In the genomic region with DNA sequence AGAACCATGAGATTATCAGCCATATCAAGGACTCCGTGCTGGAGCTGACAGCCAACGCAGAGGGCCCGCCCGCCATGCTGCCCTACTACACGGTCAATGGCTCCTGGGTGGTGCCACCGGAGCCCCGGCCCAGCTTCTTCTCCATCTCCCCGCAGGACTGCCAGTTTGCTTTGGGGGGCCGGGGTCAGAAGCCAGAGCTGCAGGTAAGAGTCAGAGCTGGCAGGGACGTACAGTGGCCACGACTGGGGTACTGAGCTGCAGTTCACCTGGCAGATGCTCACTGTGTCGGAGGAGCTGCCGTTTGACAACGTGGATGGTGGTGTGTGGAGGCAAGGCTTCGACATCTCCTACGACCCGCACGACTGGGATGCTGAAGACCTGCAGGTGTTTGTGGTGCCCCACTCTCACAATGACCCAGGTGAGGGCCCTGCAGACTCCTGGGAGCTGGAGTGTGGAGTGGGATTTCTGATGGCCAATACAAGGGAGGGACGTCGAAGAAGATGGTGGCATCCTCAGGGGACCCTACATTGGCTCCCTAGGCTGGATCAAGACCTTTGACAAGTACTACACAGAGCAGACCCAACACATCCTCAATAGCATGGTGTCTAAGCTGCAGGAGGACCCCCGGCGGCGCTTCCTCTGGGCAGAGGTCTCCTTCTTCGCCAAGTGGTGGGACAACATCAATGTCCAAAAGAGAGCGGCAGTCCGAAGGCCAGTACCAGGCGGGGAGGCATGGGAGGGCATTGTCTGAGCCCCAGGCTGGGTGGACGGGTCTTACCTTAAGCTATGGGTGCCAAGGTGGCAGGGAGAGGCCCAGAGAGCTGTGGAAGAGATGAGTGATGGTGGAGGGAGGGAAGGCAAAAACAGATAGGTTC, we compare ENCODE assay signal across 17 cellular contexts. TPM values are rescaled to one million over a fixed set of nuclear protein-coding genes. Genes with fewer than 3 reads are reported as not detected.
DNase-seq lines count a peak whose midpoint lies in the region; ATAC-seq, FAIRE-seq and TF ChIP-seq lines count a peak whose summit lies in the region.
"Had no signal": no experiment of that assay in that cellular context is flagged by ENCODE, and none has a peak within 500 bp of the region (broad histone marks: within the 10 kb centered on the region; RNA-seq: fewer than 3 reads in every experiment).

No MANE protein-coding gene starts in this region.

- no peaks in the 10 kb centered on the region for H3K27me3 Mint-ChIP-seq in activated T-cell treated with anti-CD3 and anti-CD28 coated beads, Interleukin-2, amount 50 U/mL, for 24 hours

- no peak for ATAC-seq in K562
- ATAC-seq: A549, GM23338 had no signal

- peak overlapping the region; percentile 15; the same call in 1 of the 2 replicates for H3K4me2 ChIP-seq in K562 (ENCODE audit: insufficient read depth, low read length)
- H3K4me2 ChIP-seq in osteoblast (ENCODE audit: insufficient read depth, low read length), result no peak overlapping the region
- H3K4me2 ChIP-seq: A549, GM23338 had no signal

- peaks cover 4% of the 10 kb centered on the region for H3K9me1 ChIP-seq in K562 (ENCODE audit: control insufficient read depth, insufficient read depth, low read length)

- peak overlapping the region in 1 of 2 experiments; percentile 86; a peak in 2 of 4 replicates for H3K9ac ChIP-seq in K562 (ENCODE audit: insufficient read depth in 1 of 2, low read depth in 2 of 2, low read length in 2 of 2)

- peaks cover 70% of the 10 kb centered on the region for H3K36me3 Mint-ChIP-seq in activated T-cell treated with anti-CD3 and anti-CD28 coated beads, Interleukin-2, amount 50 U/mL, for 24 hours (ENCODE audit: low read depth)

- H2AFZ ChIP-seq in K562 (ENCODE audit: low read depth, low read length), result no peak overlapping the region
- no peak overlapping the region for H2AFZ ChIP-seq in osteoblast (ENCODE audit: low read length)
- H2AFZ ChIP-seq: GM23338 had no signal

- no peak for TF ChIP-seq CTCF in K562 (IDR thresholded peaks at IDR 0.05 in 2 of 3, conservative IDR thresholded peaks at IDR 0.05 in 1 of 3; ENCODE audit: insufficient read depth in 2 of 3, low read depth in 1 of 3, low read length in 3 of 3)
- no peak for TF ChIP-seq CTCF in osteoblast (IDR thresholded peaks at IDR 0.05; ENCODE audit: extremely low read depth, low read depth, low read length)

- POLR2A ChIA-PET in K562 (lab: Yijun Ruan, JAX), result interaction anchor here (0.6 to 7.0 kb wide), 7 partner anchors 10 to 672 kb away, joined by 3 to 70 read pairs (median 5); a partner anchor contains a TSS

- no peaks in the 10 kb centered on the region for H4K20me1 ChIP-seq in K562 (replicated peaks; ENCODE audit: control insufficient read depth, insufficient read depth, low read length)
- peaks cover 3% of the 10 kb centered on the region for H4K20me1 ChIP-seq in osteoblast (ENCODE audit: insufficient read depth, low read length)

- intact Hi-C loops in K562 (cut with micrococcal nuclease), result no loop called here

- DNase-seq in activated T-cell treated with anti-CD3 and anti-CD28 coated beads, Interleukin-2, amount 50 U/mL, for 24 hours, result no peak
- DNase-seq in activated T-cell treated with anti-CD3 and anti-CD28 coated beads, Interleukin-2, amount 50 U/mL, for 48 hours, result no peak
- DNase-seq in K562 (ENCODE audit: extremely low read depth in 1 of 4, low spot score in 3 of 4) (no peak), osteoblast (ENCODE audit: insufficient read length, low spot score, missing footprints) (peak; percentile 77), NCI-H2081 (lab: John Stamatoyannopoulos, UW) (no peak)
- no peak for DNase-seq in effector CD4-positive, alpha-beta T cell
- DNase-seq: activated CD4-positive, alpha-beta T cell treated with anti-CD3 and anti-CD28 coated beads, Interleukin-2, amount 50 U/mL, for 1 hour; DMS79; MV-4-11; NCI-H526 treated with DMSO at 0.1 percent for 48 hours; OCI-M1; stimulated activated CD4-positive, alpha-beta T cell treated with anti-CD3 and anti-CD28 coated beads, Interleukin-12 subunit alpha, Interleukin-12 subunit beta, amount 100 ng/mL, for 4 hours; stimulated activated naive CD4-positive, alpha-beta T cell treated with Interleukin-2 at 50 U/mL for 16 hours had no signal

- H3K4me1 ChIP-seq in K562 (replicated peaks in 1 of 2; ENCODE audit: control insufficient read depth in 2 of 2, insufficient read depth in 2 of 2, low read length in 2 of 2) (peaks cover 18 to 58% of the 10 kb centered on the region in 2 experiments; a peak in 4 of 5 replicates), osteoblast (ENCODE audit: insufficient read depth, low read length) (peaks cover 7% of the 10 kb centered on the region)

- H3K9me3 Mint-ChIP-seq in activated T-cell treated with anti-CD3 and anti-CD28 coated beads, Interleukin-2, amount 50 U/mL, for 24 hours, result no peaks in the 10 kb centered on the region
- H3K9me3 Mint-ChIP-seq: CD14-positive monocyte, GM23338 had no signal

- H3K27ac ChIP-seq in K562 (ENCODE audit: extremely low read depth, low read depth, low read length) (no peak overlapping the region; the same call in 2 of the 3 replicates), osteoblast (ENCODE audit: low read depth, low read length) (no peak overlapping the region)
- H3K27ac ChIP-seq: A549 had no signal

- peaks cover 28% of the 10 kb centered on the region for H3K4me1 Mint-ChIP-seq in activated T-cell treated with anti-CD3 and anti-CD28 coated beads, Interleukin-2, amount 50 U/mL, for 24 hours (ENCODE audit: low read depth)

- no peak overlapping the region for H3K4me3 ChIP-seq in K562
- no peak overlapping the region for H3K4me3 ChIP-seq in osteoblast (ENCODE audit: insufficient read depth, low read length)
- H3K4me3 ChIP-seq: A549, GM23338 had no signal

- BruUV-seq in K562 (replicated peaks; lab: Mats Ljungman, UMichigan), result no TSS peak

- no peak overlapping the region for H3K4me3 Mint-ChIP-seq in activated T-cell treated with anti-CD3 and anti-CD28 coated beads, Interleukin-2, amount 50 U/mL, for 24 hours
- H3K4me3 Mint-ChIP-seq: CD14-positive monocyte, GM23338 had no signal

- H3K27ac Mint-ChIP-seq in activated T-cell treated with anti-CD3 and anti-CD28 coated beads, Interleukin-2, amount 50 U/mL, for 24 hours, result peak overlapping the region; percentile 8
- H3K27ac Mint-ChIP-seq: CD14-positive monocyte, GM23338 had no signal

- no peak for TF ChIP-seq POLR2A in K562 (conservative IDR thresholded peaks at IDR 0.05)

- 95% methylated on average over 21 of the region's 28 CpGs for WGBS in K562 (ENCODE audit: insufficient coverage, low coverage, missing lambda C conversion rate)

- TF ChIP-seq RAD21 in K562 (CRISPR knock-in tag; conservative IDR thresholded peaks at IDR 0.05 in 1 of 2, IDR thresholded peaks at IDR 0.05 in 1 of 2), result no peak

- no peaks in the 10 kb centered on the region for H3K9me3 ChIP-seq in K562 (replicated peaks; ENCODE audit: control insufficient read depth, insufficient read depth, low read depth, low read length)
- H3K9me3 ChIP-seq in osteoblast (ENCODE audit: low read depth, low read length), result no peaks in the 10 kb centered on the region
- H3K9me3 ChIP-seq: A549 had no signal

- H3K36me3 ChIP-seq in K562 (ENCODE audit: control insufficient read depth, insufficient read depth, low read length) (peaks cover 60% of the 10 kb centered on the region), osteoblast (ENCODE audit: insufficient read depth, low read length) (peaks cover 22% of the 10 kb centered on the region)

- in situ Hi-C loops in K562 (cut with MboI), result no loop called here

- H3K79me2 ChIP-seq in K562 (ENCODE audit: control insufficient read depth, insufficient read depth, low read length), result peaks cover 52% of the 10 kb centered on the region
- no peaks in the 10 kb centered on the region for H3K79me2 ChIP-seq in osteoblast (ENCODE audit: insufficient read depth, low read length)

- no peak for FAIRE-seq in K562 (lab: Jason Lieb, UNC)
- FAIRE-seq: A549, endometrium had no signal

- H3K27me3 ChIP-seq in K562 (ENCODE audit: control insufficient read depth in 2 of 2, insufficient read depth in 2 of 2, low read length in 2 of 2) (no peaks in the 10 kb centered on the region), osteoblast (ENCODE audit: insufficient read depth, low read length) (no peaks in the 10 kb centered on the region)

- TF ChIP-seq EP300 in K562 (IDR thresholded peaks at IDR 0.05; ENCODE audit: low read length), result no peak

- CTCF ChIA-PET in K562 (lab: Yijun Ruan, JAX; ENCODE audit: low intra/inter-chr PET ratio), result no interaction called here

RNA-seq across cellular contexts. Expression of a gene that starts 2.4 kb away (rescaled TPM):
- total RNA-seq in K562 (2011; cell fraction: chromatin; rRNA removed; ENCODE audit: low replicate concordance), result 447 and 1,128 TPM in 2 replicates
- 692 and 704 TPM in 2 replicates for total RNA-seq in K562 (2011; cell fraction: nucleolus; rRNA removed)
- 460 and 506 TPM in 2 replicates for total RNA-seq in K562 (2011; cell fraction: nucleoplasm; rRNA removed)
- total RNA-seq in K562 (2014; rRNA removed) (35.0 and 53.7 TPM in 2 replicates), K562 (2014; rRNA removed; fragmentation: Illumina TruSeq; extraction: Trizol) (20.6 and 25.0 TPM in 2 replicates), K562 (2015; rRNA removed; fragmentation: Illumina TruSeq; extraction: Trizol) (43.3 and 43.4 TPM in 2 replicates), K562 (2021) (116 and 151 TPM in 2 replicates), osteoblast (15.2 and 20.0 TPM in 2 replicates)
- polyA plus RNA-seq in K562 (2011; rRNA removed) (71.7 and 195 TPM in 2 replicates), K562 (2014; fragmentation: Illumina TruSeq; extraction: Trizol) (130 and 131 TPM in 2 replicates), K562 (2014; fragmentation: Nextera tagmentation; extraction: Ambion mirVana) (10 to 100 TPM in 1 of 2 experiments, 1 to 10 TPM in 1; 7.3 to 13.7 TPM), K562 (2014; rRNA removed) (114 and 121 TPM in 2 replicates)
- 119 and 133 TPM in 2 replicates for polyA plus RNA-seq in K562 (2011; cell fraction: cytosol; rRNA removed)
- 1,870 and 1,995 TPM in 2 replicates for polyA plus RNA-seq in K562 (2011; cell fraction: nucleus; rRNA removed)
- polyA plus RNA-seq in K562 (2012), result 92.0 and 210 TPM in 2 replicates
- 30.7 and 41.4 TPM in 2 replicates for polyA minus RNA-seq in K562 (2011; rRNA and poly(A)+ RNA removed)
- 71.5 and 84.4 TPM in 2 replicates for polyA minus RNA-seq in K562 (2011; cell fraction: cytosol; rRNA and poly(A)+ RNA removed)
- 264 and 379 TPM in 2 replicates for polyA minus RNA-seq in K562 (2011; cell fraction: nucleus; rRNA and poly(A)+ RNA removed)

RNA-seq across cellular contexts. Expression of a gene that starts 21.2 kb away (rescaled TPM):
- 3.7 and 18.5 TPM in 2 replicates for total RNA-seq in K562 (2011; cell fraction: chromatin; rRNA removed; ENCODE audit: low replicate concordance)
- total RNA-seq in K562 (2011; cell fraction: nucleolus; rRNA removed), result 5.1 and 10.8 TPM in 2 replicates
- 3.3 and 6.0 TPM in 2 replicates for total RNA-seq in K562 (2011; cell fraction: nucleoplasm; rRNA removed)
- total RNA-seq in K562 (2014; rRNA removed), result 0.86 and 1.6 TPM in 2 replicates
- 0.73 and 1.1 TPM in 2 replicates for total RNA-seq in K562 (2014; rRNA removed; fragmentation: Illumina TruSeq; extraction: Trizol)
- total RNA-seq in K562 (2015; rRNA removed; fragmentation: Illumina TruSeq; extraction: Trizol), result 0.72 and 1.1 TPM in 2 replicates
- 1.3 and 2.6 TPM in 2 replicates for total RNA-seq in K562 (2021)
- 0.38 and 1.0 TPM in 2 replicates for polyA plus RNA-seq in K562 (2011; rRNA removed)
- 0.83 and 1.2 TPM in 2 replicates for polyA plus RNA-seq in K562 (2011; cell fraction: cytosol; rRNA removed)
- 4.8 and 6.6 TPM in 2 replicates for polyA plus RNA-seq in K562 (2011; cell fraction: nucleus; rRNA removed)
- 1.1 and 2.8 TPM in 2 replicates for polyA plus RNA-seq in K562 (2012)
- polyA plus RNA-seq in K562 (2014; fragmentation: Illumina TruSeq; extraction: Trizol), result 0.55 and 0.66 TPM in 2 replicates
- polyA plus RNA-seq in K562 (2014; fragmentation: Nextera tagmentation; extraction: Ambion mirVana), result under 1 TPM; 0.82 to 0.91 TPM
- polyA plus RNA-seq in K562 (2014; rRNA removed), result 0.78 and 2.5 TPM in 2 replicates
- 0.14 and 0.45 TPM in 2 replicates for polyA minus RNA-seq in K562 (2011; rRNA and poly(A)+ RNA removed)
- polyA minus RNA-seq in K562 (2011; cell fraction: cytosol; rRNA and poly(A)+ RNA removed), result 0.86 and 2.5 TPM in 2 replicates
- polyA minus RNA-seq in K562 (2011; cell fraction: nucleus; rRNA and poly(A)+ RNA removed), result 4.0 and 4.3 TPM in 2 replicates
- 19.2 and 20.3 TPM in 2 replicates for total RNA-seq in osteoblast

RNA-seq across cellular contexts. Expression of a gene that starts 26.8 kb away (rescaled TPM):
- 27.3 and 60.3 TPM in 2 replicates for total RNA-seq in K562 (2011; cell fraction: chromatin; rRNA removed; ENCODE audit: low replicate concordance)
- 59.5 and 62.4 TPM in 2 replicates for total RNA-seq in K562 (2011; cell fraction: nucleolus; rRNA removed)
- 46.9 and 47.9 TPM in 2 replicates for total RNA-seq in K562 (2011; cell fraction: nucleoplasm; rRNA removed)
- total RNA-seq in K562 (2014; rRNA removed), result 54.1 and 64.9 TPM in 2 replicates
- 28.2 and 33.0 TPM in 2 replicates for total RNA-seq in K562 (2014; rRNA removed; fragmentation: Illumina TruSeq; extraction: Trizol)
- 36.6 and 36.9 TPM in 2 replicates for total RNA-seq in K562 (2015; rRNA removed; fragmentation: Illumina TruSeq; extraction: Trizol)
- total RNA-seq in K562 (2021), result 42.6 and 43.0 TPM in 2 replicates
- 30.8 and 33.4 TPM in 2 replicates for polyA plus RNA-seq in K562 (2011; rRNA removed)
- polyA plus RNA-seq in K562 (2011; cell fraction: cytosol; rRNA removed), result 37.1 and 49.7 TPM in 2 replicates
- polyA plus RNA-seq in K562 (2011; cell fraction: nucleus; rRNA removed), result 37.0 and 41.5 TPM in 2 replicates
- polyA plus RNA-seq in K562 (2012), result 29.7 and 31.4 TPM in 2 replicates
- 51.7 and 54.2 TPM in 2 replicates for polyA plus RNA-seq in K562 (2014; fragmentation: Illumina TruSeq; extraction: Trizol)
- polyA plus RNA-seq in K562 (2014; fragmentation: Nextera tagmentation; extraction: Ambion mirVana), result 10 to 100 TPM; 14.9 to 21.3 TPM
- 55.8 and 65.8 TPM in 2 replicates for polyA plus RNA-seq in K562 (2014; rRNA removed)
- 21.5 and 26.2 TPM in 2 replicates for polyA minus RNA-seq in K562 (2011; rRNA and poly(A)+ RNA removed)
- 10.3 and 15.1 TPM in 2 replicates for polyA minus RNA-seq in K562 (2011; cell fraction: cytosol; rRNA and poly(A)+ RNA removed)
- 28.9 and 44.4 TPM in 2 replicates for polyA minus RNA-seq in K562 (2011; cell fraction: nucleus; rRNA and poly(A)+ RNA removed)
- total RNA-seq in osteoblast, result 8.8 and 11.6 TPM in 2 replicates

RNA-seq across cellular contexts. Expression of a gene that starts 29.5 kb away (rescaled TPM):
- total RNA-seq in K562 (2011; cell fraction: chromatin; rRNA removed; ENCODE audit: low replicate concordance), result 131 and 331 TPM in 2 replicates
- 205 and 228 TPM in 2 replicates for total RNA-seq in K562 (2011; cell fraction: nucleolus; rRNA removed)
- 113 and 152 TPM in 2 replicates for total RNA-seq in K562 (2011; cell fraction: nucleoplasm; rRNA removed)
- total RNA-seq in K562 (2014; rRNA removed) (59.8 and 65.2 TPM in 2 replicates), K562 (2014; rRNA removed; fragmentation: Illumina TruSeq; extraction: Trizol) (19.2 and 22.6 TPM in 2 replicates), K562 (2015; rRNA removed; fragmentation: Illumina TruSeq; extraction: Trizol) (47.7 and 52.5 TPM in 2 replicates), K562 (2021) (79.0 and 79.3 TPM in 2 replicates), osteoblast (72.5 and 74.9 TPM in 2 replicates)
- polyA plus RNA-seq in K562 (2011; rRNA removed) (43.7 and 56.7 TPM in 2 replicates), K562 (2014; fragmentation: Illumina TruSeq; extraction: Trizol) (35.7 and 46.7 TPM in 2 replicates), K562 (2014; fragmentation: Nextera tagmentation; extraction: Ambion mirVana) (10 to 100 TPM; 22.4 to 23.1 TPM), K562 (2014; rRNA removed) (54.5 and 55.5 TPM in 2 replicates)
- 46.7 and 62.9 TPM in 2 replicates for polyA plus RNA-seq in K562 (2011; cell fraction: cytosol; rRNA removed)
- polyA plus RNA-seq in K562 (2011; cell fraction: nucleus; rRNA removed), result 163 and 164 TPM in 2 replicates
- polyA plus RNA-seq in K562 (2012), result 75.1 and 75.7 TPM in 2 replicates
- polyA minus RNA-seq in K562 (2011; rRNA and poly(A)+ RNA removed), result 51.9 and 58.7 TPM in 2 replicates
- 50.4 and 51.9 TPM in 2 replicates for polyA minus RNA-seq in K562 (2011; cell fraction: cytosol; rRNA and poly(A)+ RNA removed)
- 51.0 and 77.4 TPM in 2 replicates for polyA minus RNA-seq in K562 (2011; cell fraction: nucleus; rRNA and poly(A)+ RNA removed)

RNA-seq across cellular contexts. Expression of a gene that starts 37.2 kb away (rescaled TPM):
- total RNA-seq in K562 (2011; cell fraction: chromatin; rRNA removed; ENCODE audit: low replicate concordance), result 29.3 and 88.9 TPM in 2 replicates
- total RNA-seq in K562 (2011; cell fraction: nucleolus; rRNA removed), result 101 and 110 TPM in 2 replicates
- 63.1 TPM in 2 replicates for total RNA-seq in K562 (2011; cell fraction: nucleoplasm; rRNA removed)
- total RNA-seq in K562 (2014; rRNA removed) (49.9 and 69.9 TPM in 2 replicates), K562 (2014; rRNA removed; fragmentation: Illumina TruSeq; extraction: Trizol) (10.0 and 11.7 TPM in 2 replicates), K562 (2015; rRNA removed; fragmentation: Illumina TruSeq; extraction: Trizol) (34.8 and 36.0 TPM in 2 replicates), K562 (2021) (93.5 and 99.9 TPM in 2 replicates), osteoblast (39.1 and 42.7 TPM in 2 replicates)
- polyA plus RNA-seq in K562 (2011; rRNA removed) (22.4 and 30.8 TPM in 2 replicates), K562 (2014; fragmentation: Illumina TruSeq; extraction: Trizol) (36.4 and 61.7 TPM in 2 replicates), K562 (2014; fragmentation: Nextera tagmentation; extraction: Ambion mirVana) (1 to 10 TPM in 1 of 2 experiments, under 1 TPM in 1; 0.92 to 1.1 TPM), K562 (2014; rRNA removed) (49.1 and 50.3 TPM in 2 replicates)
- 31.2 and 60.1 TPM in 2 replicates for polyA plus RNA-seq in K562 (2011; cell fraction: cytosol; rRNA removed)
- 42.7 and 71.3 TPM in 2 replicates for polyA plus RNA-seq in K562 (2011; cell fraction: nucleus; rRNA removed)
- polyA plus RNA-seq in K562 (2012), result 74.8 and 95.4 TPM in 2 replicates
- 12.3 and 17.9 TPM in 2 replicates for polyA minus RNA-seq in K562 (2011; rRNA and poly(A)+ RNA removed)
- polyA minus RNA-seq in K562 (2011; cell fraction: cytosol; rRNA and poly(A)+ RNA removed), result 47.5 and 65.9 TPM in 2 replicates
- 24.6 and 32.0 TPM in 2 replicates for polyA minus RNA-seq in K562 (2011; cell fraction: nucleus; rRNA and poly(A)+ RNA removed)
